15 cellular contexts compared by ENCODE assay signal in the genomic region with DNA sequence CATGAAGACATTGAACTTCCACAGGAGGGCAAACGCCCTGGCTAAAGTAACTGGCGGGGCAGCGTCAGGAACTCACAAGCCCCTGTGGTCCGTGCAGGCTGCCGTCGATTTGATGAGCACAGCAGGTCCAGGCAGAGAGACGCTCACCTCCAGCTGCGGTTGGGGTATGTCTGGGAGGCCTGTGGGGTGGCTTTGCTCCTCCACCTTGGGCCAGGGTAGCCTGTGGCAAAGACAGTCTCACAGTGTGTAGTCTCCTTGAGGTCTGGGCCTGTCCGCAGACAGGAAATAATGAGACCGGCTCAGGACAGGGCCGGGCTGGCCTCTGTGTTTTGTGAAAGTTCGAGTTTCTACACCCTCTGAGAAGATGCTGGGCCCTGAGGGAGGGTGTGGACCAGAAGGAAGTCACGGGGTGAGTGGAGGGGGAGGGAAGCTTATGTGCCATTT.
DNase-seq lines count a peak whose midpoint lies in the region; ATAC-seq and TF ChIP-seq lines count a peak whose summit lies in the region.
"Had no signal": no experiment of that assay in that cellular context is flagged by ENCODE, and none has a peak within 500 bp of the region (broad histone marks: within the 10 kb centered on the region; RNA-seq: fewer than 3 reads in every experiment).

No MANE protein-coding gene starts in this region.

- no peaks in the 10 kb centered on the region for H3K9me3 ChIP-seq in upper lobe of right lung
- H3K9me3 ChIP-seq: Caco-2 had no signal

- TF ChIP-seq CTCF in upper lobe of right lung (IDR thresholded peaks at IDR 0.05): no peak

- no peaks in the 10 kb centered on the region for H3K27me3 ChIP-seq in upper lobe of right lung

- peak; percentile 58 for ATAC-seq in Right ventricle myocardium superior (ENCODE audit: poor library complexity)
- ATAC-seq in upper lobe of right lung: peak; percentile 72
- no peak for ATAC-seq in GM21825 (IDR thresholded peaks at IDR 0.05; ENCODE audit: unreplicated experiment)
- ATAC-seq in HG02678 (IDR thresholded peaks at IDR 0.05; ENCODE audit: unreplicated experiment): no peak

- no peak overlapping the region for H3K4me3 ChIP-seq in upper lobe of right lung
- H3K4me3 ChIP-seq: smooth muscle cell had no signal

- no peak overlapping the region for H3K27ac ChIP-seq in upper lobe of right lung
- H3K27ac ChIP-seq: RWPE1 had no signal

- intact Hi-C loops in Right ventricle myocardium superior (cut with DNase I) (no loop called here), upper lobe of right lung (cut with DNase I) (no loop called here)

- peak; percentile 42 for DNase-seq in activated CD8-positive, alpha-beta memory T cell treated with anti-CD3 and anti-CD28 coated beads, Interleukin-2, amount 50 U/mL, for 48 hours
- DNase-seq in activated CD8-positive, alpha-beta memory T cell treated with anti-CD3 and anti-CD28 coated beads for 24 hours: no peak
- DNase-seq in Right ventricle myocardium superior (peak; percentile 67), mucosa of gallbladder (ENCODE audit: low spot score) (peak; percentile 11), upper lobe of right lung (no peak), glomerular visceral epithelial cell (ENCODE audit: extremely low spot score) (no peak)
- DNase-seq: activated naive CD4-positive, alpha-beta T cell treated with anti-CD3 and anti-CD28 coated beads for 36 hours; caudate nucleus; Karpas-422; NCI-H524 treated with DMSO at 0.1 percent for 48 hours had no signal

- peaks cover 18% of the 10 kb centered on the region for H3K4me1 ChIP-seq in upper lobe of right lung
- H3K4me1 ChIP-seq: Caco-2 had no signal

- H3K36me3 ChIP-seq in upper lobe of right lung: no peaks in the 10 kb centered on the region

Comparison
In these comparisons a context has a peak if more than half of its experiments do, and no peak if none do; other contexts are left out.
1. DNase-seq: peak in activated CD8-positive, alpha-beta memory T cell treated with anti-CD3 and anti-CD28 coated beads, Interleukin-2, amount 50 U/mL, for 48 hours (single experiment), Right ventricle myocardium superior (single experiment) and mucosa of gallbladder (single experiment); none in activated CD8-positive, alpha-beta memory T cell treated with anti-CD3 and anti-CD28 coated beads for 24 hours (single experiment), upper lobe of right lung (single experiment) and glomerular visceral epithelial cell (single experiment).
2. ATAC-seq: peak in Right ventricle myocardium superior (single experiment) and upper lobe of right lung (single experiment); none in GM21825 (single experiment) and HG02678 (single experiment).